In genomic region chrX:74448669-74449068, GRCh38 we compare ENCODE assay signal across 5 cellular contexts. TPM values are rescaled to one million over a fixed set of nuclear protein-coding genes. Genes with fewer than 3 reads are reported as not detected.
"Had no signal": no experiment of that assay in that cellular context is flagged by ENCODE, and none has a peak within 500 bp of the region (broad histone marks: within the 10 kb centered on the region; RNA-seq: fewer than 3 reads in every experiment).

No MANE protein-coding gene starts in this region.

- DNase-seq: H9, HCEC 1CT, IMR-90 had no signal

- H3K9me3 Mint-ChIP-seq: GM23338 had no signal

- H3K4me3 Mint-ChIP-seq: GM23338, H9 had no signal

- H2AFZ ChIP-seq: GM23338 had no signal

- ATAC-seq: GM23338 had no signal

- H3K4me3 ChIP-seq: GM23338 had no signal

- H3K4me2 ChIP-seq: GM23338 had no signal

- H3K27ac Mint-ChIP-seq: GM23338, H9 had no signal

RNA-seq across cellular contexts. Expression of gene SLC16A2, which starts 27.4 kb away (rescaled TPM):
- total RNA-seq: HT-29 had no signal
